27 cellular contexts compared by ENCODE assay signal in the genomic region with DNA sequence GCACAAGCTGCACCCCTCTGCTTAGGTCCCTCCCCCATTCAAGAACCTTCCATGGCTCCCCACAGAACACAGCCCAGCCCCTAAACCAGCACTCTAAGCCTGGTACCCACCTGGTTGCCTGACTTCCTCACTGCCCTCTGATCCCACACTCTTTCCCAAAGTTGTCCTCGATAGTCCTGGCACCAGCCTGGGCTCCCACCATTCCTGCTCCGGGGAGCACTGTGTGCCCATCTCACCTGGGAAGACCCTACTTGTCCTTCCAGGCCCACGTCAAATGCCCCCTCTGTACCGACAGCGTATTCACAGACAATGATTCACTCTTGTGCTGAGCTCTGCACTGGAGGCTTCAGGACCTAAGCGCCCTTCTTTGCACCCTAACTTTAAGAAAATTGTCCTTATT. TPM values are rescaled to one million over a fixed set of nuclear protein-coding genes. Genes with fewer than 3 reads are reported as not detected.
DNase-seq lines count a peak whose midpoint lies in the region; ATAC-seq, FAIRE-seq and TF ChIP-seq lines count a peak whose summit lies in the region.
"Had no signal": no experiment of that assay in that cellular context is flagged by ENCODE, and none has a peak within 500 bp of the region (broad histone marks: within the 10 kb centered on the region; RNA-seq: fewer than 3 reads in every experiment).

No MANE protein-coding gene starts in this region.

- H4K20me1 ChIP-seq in H1 (replicated peaks in 1 of 2; ENCODE audit: control insufficient read depth in 1 of 2, insufficient read depth in 2 of 2, low read length in 2 of 2) (no peaks in the 10 kb centered on the region), osteoblast (ENCODE audit: insufficient read depth, low read length) (no peaks in the 10 kb centered on the region)

- no peak for TF ChIP-seq POLR2A in H1 (IDR thresholded peaks at IDR 0.05; ENCODE audit: control extremely low read depth in 1 of 2, low read depth in 2 of 2, low read length in 2 of 2)

- TF ChIP-seq CTCF in left ventricle myocardium inferior (IDR thresholded peaks at IDR 0.05; ENCODE audit: borderline replicate concordance) (no peak), H1 (IDR thresholded peaks at IDR 0.05; ENCODE audit: control extremely low read depth in 1 of 3, insufficient read depth in 1 of 3, low read depth in 1 of 3, low read length in 3 of 3) (no peak), osteoblast (IDR thresholded peaks at IDR 0.05; ENCODE audit: extremely low read depth, low read depth, low read length) (no peak)

- FAIRE-seq in H1 (lab: Jason Lieb, UNC): no peak
- FAIRE-seq: G401.6, GM12878, HepG2 had no signal

- H3K9me3 ChIP-seq in left ventricle myocardium inferior (replicated peaks): no peaks in the 10 kb centered on the region
- H3K9me3 ChIP-seq in H1 (ENCODE audit: insufficient read depth in 2 of 2, low read depth in 1 of 2, low read length in 1 of 2): no peaks in the 10 kb centered on the region
- no peaks in the 10 kb centered on the region for H3K9me3 ChIP-seq in osteoblast (ENCODE audit: low read depth, low read length)

- no peak for ATAC-seq in Right ventricle myocardium superior (ENCODE audit: poor library complexity)
- ATAC-seq: GM12878, HepG2, Panc1 had no signal

- H3K14ac ChIP-seq in H1 (ENCODE audit: insufficient read length): no peak overlapping the region

- DNase-seq in left ventricle myocardium inferior: no peak
- no peak for DNase-seq in Right ventricle myocardium superior
- no peak for DNase-seq in H1 (ENCODE audit: low read depth in 1 of 2, low spot score in 2 of 2)
- peak; percentile 62 for DNase-seq in osteoblast (ENCODE audit: insufficient read length, low spot score, missing footprints)
- no peak for DNase-seq in H4 (ENCODE audit: low spot score)
- no peak for DNase-seq in central memory CD4-positive, alpha-beta T cell
- no peak for DNase-seq in stimulated activated CD4-positive, alpha-beta T cell treated with anti-CD3 and anti-CD28 coated beads, Interleukin-12 subunit alpha, Interleukin-12 subunit beta, amount 100 ng/mL, for 4 hours
- DNase-seq: C1 segment of cervical spinal cord; CD4-positive, alpha-beta memory T cell; COR-L47; GOT3; Karpas-422; NCI-H1092 treated with DMSO at 0.1 percent for 48 hours; NCI-H1436; NCI-H187; NCI-H2081 treated with DMSO at 0.1 percent for 48 hours; NCI-H2171; NCI-H226; NCI-H510A; NCI-H69; SIG-M5 had no signal

- 0 out of 2 replicates have a peak overlapping the region, but pooled peaks have one; percentile 50 for H2BK12ac ChIP-seq in H1 (ENCODE audit: low read depth, low read length)

- H3K79me2 ChIP-seq in H1 (ENCODE audit: control insufficient read depth in 1 of 2, insufficient read depth in 2 of 2, low read length in 2 of 2) (no peaks in the 10 kb centered on the region), osteoblast (ENCODE audit: insufficient read depth, low read length) (no peaks in the 10 kb centered on the region)

- no peak overlapping the region for H2BK15ac ChIP-seq in H1 (ENCODE audit: low read length)

- H3K79me1 ChIP-seq in H1 (ENCODE audit: low read depth, low read length): no peaks in the 10 kb centered on the region

- CTCF ChIA-PET in H1 (lab: Charles Lee; ENCODE audit: partially characterized antibody): interaction anchor here (1.1 to 2.2 kb wide), 4 partner anchors 9 to 58 kb away, joined by 3 to 9 read pairs (median 4); no protein-coding TSS in a partner anchor

- WGBS in H1 (ENCODE audit: extremely low coverage in 1 of 2, insufficient coverage in 1 of 2, insufficient read length in 1 of 2, insufficient replicate concordance in 2 of 2, low coverage in 1 of 2, low lambda C conversion rate in 2 of 2, missing lambda C conversion rate in 1 of 2), 2 experiments: 90% methylated on average over 6 of the region's 6 CpGs; no CpG with 5 or more reads in 1 of the 2 experiments

- no peak overlapping the region for H3K4ac ChIP-seq in H1 (replicated peaks; ENCODE audit: insufficient read length, low read depth, low read length)

- H3K23me2 ChIP-seq in H1 (ENCODE audit: low read depth, low read length): no peaks in the 10 kb centered on the region

- no peak for TF ChIP-seq EP300 in H1 (IDR thresholded peaks at IDR 0.05; ENCODE audit: borderline replicate concordance in 1 of 2, low read depth in 2 of 2, low read length in 2 of 2)

- H4K91ac ChIP-seq in H1 (replicated peaks; ENCODE audit: insufficient read length, low read length): no peak overlapping the region

- H3K23ac ChIP-seq in H1 (ENCODE audit: insufficient read length): no peak overlapping the region

- H3K4me2 ChIP-seq in H1 (ENCODE audit: insufficient read depth in 1 of 2, low read depth in 2 of 2, low read length in 2 of 2): no peak overlapping the region
- no peak overlapping the region for H3K4me2 ChIP-seq in osteoblast (ENCODE audit: insufficient read depth, low read length)

- POLR2A ChIA-PET in H1 (lab: Charles Lee; ENCODE audit: partially characterized antibody): interaction anchor here (1.9 kb wide), 1 partner anchor 10 kb away, joined by 4 read pairs; no protein-coding TSS in a partner anchor

- H3K18ac ChIP-seq in H1 (ENCODE audit: extremely low read depth, low read length): no peak overlapping the region

- no peak overlapping the region for H2BK120ac ChIP-seq in H1 (replicated peaks; ENCODE audit: low read depth, low read length)

- H4K5ac ChIP-seq in H1 (ENCODE audit: insufficient read length, low read depth, low read length): no peak overlapping the region

- no peak overlapping the region for H2BK5ac ChIP-seq in H1 (ENCODE audit: low read depth, low read length)

- intact Hi-C loops in left ventricle myocardium inferior (cut with micrococcal nuclease) (no loop called here), Right ventricle myocardium superior (cut with DNase I) (no loop called here)

- H3K4me1 ChIP-seq in left ventricle myocardium inferior (peaks cover 51% of the 10 kb centered on the region), H1 (replicated peaks in 1 of 4; ENCODE audit: control insufficient read depth in 3 of 4, insufficient read depth in 4 of 4, low read length in 3 of 4) (peaks cover 0 to 3% (median 1%) of the 10 kb centered on the region in 4 experiments; a peak in 1 of 7 replicates), osteoblast (ENCODE audit: insufficient read depth, low read length) (no peaks in the 10 kb centered on the region)

- peak overlapping the region; percentile 70 for H4K8ac ChIP-seq in H1 (ENCODE audit: extremely low read depth, insufficient read depth, low read length)

- no peak overlapping the region for H2AFZ ChIP-seq in H1 (ENCODE audit: low read length)
- H2AFZ ChIP-seq in osteoblast (ENCODE audit: low read length): no peak overlapping the region

- H3K36me3 ChIP-seq in left ventricle myocardium inferior (no peaks in the 10 kb centered on the region), H1 (ENCODE audit: control insufficient read depth in 2 of 4, insufficient read depth in 4 of 4, low read length in 3 of 4) (no peaks in the 10 kb centered on the region), osteoblast (ENCODE audit: insufficient read depth, low read length) (no peaks in the 10 kb centered on the region)

- no peak overlapping the region for H2AK5ac ChIP-seq in H1 (ENCODE audit: low read depth, low read length)

- no peak overlapping the region; a peak in 2 of 7 replicates for H3K9ac ChIP-seq in H1 (replicated peaks in 1 of 4; ENCODE audit: extremely low read depth in 1 of 4, low read depth in 3 of 4, low read length in 3 of 4)

- TF ChIP-seq RAD21 in H1 (IDR thresholded peaks at IDR 0.05 in 1 of 2, conservative IDR thresholded peaks at IDR 0.05 in 1 of 2; ENCODE audit: low read depth in 2 of 2, low read length in 2 of 2): no peak

- H3K27ac ChIP-seq in left ventricle myocardium inferior (replicated peaks) (peak overlapping the region; percentile 37), H1 (ENCODE audit: low read depth, low read length) (no peak overlapping the region), osteoblast (ENCODE audit: low read depth, low read length) (no peak overlapping the region)
- H3K27ac ChIP-seq: RWPE1, SK-N-MC had no signal

- H3K4me3 ChIP-seq in left ventricle myocardium inferior: no peak overlapping the region
- H3K4me3 ChIP-seq in H1 (ENCODE audit: extremely low read depth in 1 of 4, insufficient read depth in 2 of 4, low read depth in 3 of 4, low read length in 4 of 4): no peak overlapping the region
- no peak overlapping the region for H3K4me3 ChIP-seq in osteoblast (ENCODE audit: insufficient read depth, low read length)
- H3K4me3 ChIP-seq: GM12878, SK-N-MC had no signal

- H3K56ac ChIP-seq in H1 (replicated peaks; ENCODE audit: insufficient read length, low read depth, low read length): no peak overlapping the region

- H2BK20ac ChIP-seq in H1 (ENCODE audit: low read length): no peak overlapping the region

- H3K27me3 ChIP-seq in left ventricle myocardium inferior (ENCODE audit: low read depth) (no peaks in the 10 kb centered on the region), H1 (replicated peaks in 1 of 4; ENCODE audit: control insufficient read depth in 3 of 4, extremely low read depth in 1 of 4, insufficient read depth in 3 of 4, low read length in 3 of 4) (no peaks in the 10 kb centered on the region; a peak in 1 of 7 replicates), osteoblast (ENCODE audit: insufficient read depth, low read length) (peaks cover 30% of the 10 kb centered on the region)

TF ChIP-seq in H1, 55 proteins besides CTCF, POLR2A, EP300 and RAD21 (continues in another document):
- TF ChIP-seq JUND (IDR thresholded peaks at IDR 0.05; ENCODE audit: low read length) (no peak), YY1 (IDR thresholded peaks at IDR 0.05; ENCODE audit: low read depth, low read length) (no peak), CHD1 (IDR thresholded peaks at IDR 0.05; ENCODE audit: low read depth, low read length) (no peak)
- TF ChIP-seq, protein P1, sequence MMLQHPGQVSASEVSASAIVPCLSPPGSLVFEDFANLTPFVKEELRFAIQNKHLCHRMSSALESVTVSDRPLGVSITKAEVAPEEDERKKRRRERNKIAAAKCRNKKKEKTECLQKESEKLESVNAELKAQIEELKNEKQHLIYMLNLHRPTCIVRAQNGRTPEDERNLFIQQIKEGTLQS (IDR thresholded peaks at IDR 0.05; ENCODE audit: insufficient read depth, low read depth, low read length): no peak

RNA-seq across cellular contexts. Expression of a gene that starts 40.1 kb away (rescaled TPM):
- total RNA-seq in left ventricle myocardium inferior: 43.5 TPM
- 26.8 TPM for total RNA-seq in Right ventricle myocardium superior
- 2.8 and 3.0 TPM in 2 replicates for total RNA-seq in H1 (2021; fragmentation: NEBNext Ultra II Directional; extraction: Animal tissue kit (Norgen Biotek cat#: 25700))
- 3.0 TPM in 2 replicates for polyA plus RNA-seq in H1 (2011; rRNA removed)
- polyA plus RNA-seq in H1 (2011; cell fraction: cytosol; rRNA removed): 3.6 TPM
- polyA plus RNA-seq in H1 (2011; cell fraction: nucleus; rRNA removed): 5.9 TPM
- 2.9 to 4.0 TPM (median 3.3 TPM) in 4 replicates for polyA plus RNA-seq in H1 (2012, experiment 1 of 2)
- 2.2 TPM for polyA plus RNA-seq in H1 (2012, experiment 2 of 2)
- 0.95 TPM for polyA plus RNA-seq in H1 (2013, experiment 1 of 2)
- polyA plus RNA-seq in H1 (2013, experiment 2 of 2): 1.2 TPM
- 2.7 and 4.9 TPM in 2 replicates for polyA minus RNA-seq in H1 (2011; rRNA and poly(A)+ RNA removed)
- polyA minus RNA-seq in H1 (2011; cell fraction: cytosol; rRNA and poly(A)+ RNA removed): 1.2 TPM
- polyA minus RNA-seq in H1 (2011; cell fraction: nucleus; rRNA and poly(A)+ RNA removed): 9.1 TPM
- total RNA-seq in osteoblast: 0.29 and 0.36 TPM in 2 replicates
- 0.29 and 0.43 TPM in 2 replicates for total RNA-seq in H4 (2014; rRNA removed; shearing (Covaris generic))
